11 cellular contexts compared by ENCODE assay signal in genomic region chr5:173671121-173671949, GRCh38. TPM values are rescaled to one million over a fixed set of nuclear protein-coding genes. Genes with fewer than 3 reads are reported as not detected.
DNase-seq lines count a peak whose midpoint lies in the region; ATAC-seq and TF ChIP-seq lines count a peak whose summit lies in the region.
"Had no signal": no experiment of that assay in that cellular context is flagged by ENCODE, and none has a peak within 500 bp of the region (broad histone marks: within the 10 kb centered on the region; RNA-seq: fewer than 3 reads in every experiment).

No MANE protein-coding gene starts in this region.

- H2AFZ ChIP-seq in parathyroid adenoma: peak overlapping the region; percentile 59

- H3K36me3 ChIP-seq in adipocyte (ENCODE audit: control insufficient read depth, insufficient read depth, low read length, severe bottlenecking) (no peaks in the 10 kb centered on the region), parathyroid adenoma (ENCODE audit: control insufficient read depth, insufficient read depth, low read length) (no peaks in the 10 kb centered on the region)

- peak overlapping the region; percentile 69 for H3K9ac ChIP-seq in adipocyte (ENCODE audit: low read length)
- H3K9ac ChIP-seq in parathyroid adenoma: peak overlapping the region; percentile 39

- intact Hi-C loops in left ventricle myocardium superior (cut with micrococcal nuclease): no loop called here

- TF ChIP-seq CTCF in AG10803 (conservative IDR thresholded peaks at IDR 0.05; ENCODE audit: low read length) (no peak), parathyroid adenoma (IDR thresholded peaks at IDR 0.05) (peak; percentile 9), RWPE1 (conservative IDR thresholded peaks at IDR 0.05; ENCODE audit: low read depth) (no peak)

- peaks cover 21% of the 10 kb centered on the region for H3K4me1 ChIP-seq in adipocyte (ENCODE audit: control insufficient read depth, insufficient read depth, low read length)
- peaks cover 89% of the 10 kb centered on the region for H3K4me1 ChIP-seq in parathyroid adenoma

- ATAC-seq in left ventricle myocardium superior (peak; percentile 67), GM18517 (IDR thresholded peaks at IDR 0.05; ENCODE audit: unreplicated experiment) (no peak), HG03354 (IDR thresholded peaks at IDR 0.05; ENCODE audit: poor library complexity, severe bottlenecking, unreplicated experiment) (no peak)

- H3K27ac ChIP-seq in parathyroid adenoma (peak overlapping the region; percentile 99), RWPE1 (no peak overlapping the region)

- POLR2A ChIA-PET in RWPE1 (lab: Yijun Ruan, JAX; ENCODE audit: low non-redundant PET): no interaction called here

- H3K4me2 ChIP-seq in parathyroid adenoma (ENCODE audit: low read length): peak overlapping the region; percentile 51

- DNase-seq in AG10803 (ENCODE audit: low read depth) (peak; percentile 26), adipocyte (ENCODE audit: low read depth) (peak; percentile 24), left ventricle myocardium superior (peak; percentile 54), COLO829 (ENCODE audit: low spot score) (no peak), RWPE1 (ENCODE audit: low spot score) (no peak)
- DNase-seq: activated naive CD4-positive, alpha-beta T cell treated with anti-CD3 and anti-CD28 coated beads, Interleukin-2, amount 50 U/mL, for 16 hours; foreskin melanocyte; NCI-H446 treated with DMSO at 0.1 percent for 48 hours had no signal

- no peaks in the 10 kb centered on the region for H3K79me2 ChIP-seq in parathyroid adenoma

- H3K27me3 ChIP-seq in adipocyte (replicated peaks; ENCODE audit: control insufficient read depth, insufficient read depth, low read length) (peaks cover 11% of the 10 kb centered on the region), parathyroid adenoma (ENCODE audit: control insufficient read depth, insufficient read depth, low read length) (no peaks in the 10 kb centered on the region)

- CTCF ChIA-PET in RWPE1 (lab: Yijun Ruan, JAX): interaction anchor here (0.6 to 0.7 kb wide), 2 partner anchors 349 to 407 kb away, joined by 3 read pairs; no protein-coding TSS in a partner anchor

- peaks cover 27% of the 10 kb centered on the region for H3K9me3 ChIP-seq in adipocyte (ENCODE audit: control insufficient read depth, low read length)
- H3K9me3 ChIP-seq in parathyroid adenoma (ENCODE audit: control insufficient read depth, low read length): no peaks in the 10 kb centered on the region

- H3K4me3 ChIP-seq in AG10803 (ENCODE audit: low read length): no peak overlapping the region
- H3K4me3 ChIP-seq in adipocyte (ENCODE audit: low read length): peak overlapping the region; percentile 23
- peak overlapping the region; percentile 41 for H3K4me3 ChIP-seq in parathyroid adenoma (ENCODE audit: low read depth, low read length)

RNA-seq across cellular contexts. Expression of gene BOD1, which starts 54.9 kb away (rescaled TPM):
- total RNA-seq in left ventricle myocardium superior: 49.8 TPM

Comparison
In these comparisons a context has a peak if more than half of its experiments do, and no peak if none do; other contexts are left out.
1. DNase-seq: peak in AG10803 (single experiment), adipocyte (single experiment) and left ventricle myocardium superior (single experiment); none in COLO829 (single experiment) and RWPE1 (single experiment).